26 cellular contexts compared by ENCODE assay signal in genomic region chr13:95044452-95045205, GRCh38.
"Had no signal": no experiment of that assay in that cellular context is flagged by ENCODE, and none has a peak within 500 bp of the region (broad histone marks: within the 10 kb centered on the region; RNA-seq: fewer than 3 reads in every experiment).

No MANE protein-coding gene starts in this region.

- H3K4me3 ChIP-seq: esophagus squamous epithelium, lower lobe of right lung, ovary, psoas muscle, skin epidermis, spleen, suprapubic skin, transverse colon, upper lobe of right lung, uterus had no signal

- FAIRE-seq: endometrium had no signal

- DNase-seq: cortex of kidney; effector memory CD8-positive, alpha-beta T cell; erythroblast; esophagus squamous epithelium; foreskin melanocyte; hypothalamus; immature natural killer cell; islet precursor cell; kidney glomerular epithelial cell; left ventricle myocardium superior; lower lobe of right lung; natural killer cell; occipital lobe; ovary; posterior cingulate gyrus; psoas muscle; right cardiac atrium; spleen; stimulated activated CD4-positive, alpha-beta T cell treated with anti-CD3 and anti-CD28 coated beads, Interleukin-4, amount 100 ng/mL, for 4 hours; stimulated activated naive B cell treated with anti-CD40 and anti-IgM and Interleukin-4, amounts not matched to agents 10 μg/mL and 1 μg/mL and 100 μg/mL, for 72 hours; transverse colon; upper lobe of right lung; uterus had no signal

- H3K9me3 ChIP-seq: esophagus squamous epithelium, lower lobe of right lung, ovary, psoas muscle, spleen, suprapubic skin, transverse colon, upper lobe of right lung, uterus had no signal

- ATAC-seq: effector memory CD8-positive, alpha-beta T cell; left ventricle myocardium superior; lower lobe of right lung; natural killer cell; psoas muscle; right cardiac atrium; stimulated activated naive B cell treated with anti-CD40 and anti-IgM and Interleukin-4, amounts not matched to agents 10 μg/mL and 1 μg/mL and 100 μg/mL, for 72 hours; upper lobe of right lung had no signal

- H3K27ac ChIP-seq: esophagus squamous epithelium, lower lobe of right lung, ovary, psoas muscle, skin epidermis, spleen, suprapubic skin, transverse colon, upper lobe of right lung, uterus had no signal

- H3K4me1 ChIP-seq: esophagus squamous epithelium, lower lobe of right lung, psoas muscle, spleen, suprapubic skin, transverse colon, upper lobe of right lung, uterus had no signal
